Comparison of ENCODE assay signal across 15 cellular contexts in the genomic region with DNA sequence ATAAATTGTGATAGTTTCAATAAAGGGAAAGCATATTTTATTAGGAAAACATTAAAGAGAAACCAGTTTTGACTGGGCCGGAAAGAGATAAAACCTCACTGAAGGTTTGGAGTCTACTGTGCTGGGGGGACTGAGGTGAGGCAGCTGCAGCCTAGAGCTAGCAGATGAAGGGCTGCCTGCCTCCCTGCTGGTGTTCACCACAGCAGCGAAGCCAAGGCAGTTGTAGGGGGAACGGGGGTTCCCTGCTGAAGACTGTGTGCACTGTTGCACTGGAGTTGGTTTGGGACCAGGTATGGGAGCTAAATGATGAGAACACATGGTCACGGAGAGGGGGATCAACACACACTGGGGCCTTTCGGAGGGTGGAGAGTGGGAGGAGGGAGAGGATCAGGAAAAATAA.
DNase-seq lines count a peak whose midpoint lies in the region; ATAC-seq and TF ChIP-seq lines count a peak whose summit lies in the region.
"Had no signal": no experiment of that assay in that cellular context is flagged by ENCODE, and none has a peak within 500 bp of the region (broad histone marks: within the 10 kb centered on the region; RNA-seq: fewer than 3 reads in every experiment).

No MANE protein-coding gene starts in this region.

- H3K4me2 ChIP-seq in neural progenitor cell (peak overlapping the region; percentile 42), Karpas-422 (ENCODE audit: low read depth, low read length, poor library complexity, severe bottlenecking) (no peak overlapping the region)
- H3K4me2 ChIP-seq: A549 had no signal

- H3K36me3 ChIP-seq in neural progenitor cell: no peaks in the 10 kb centered on the region
- H3K36me3 ChIP-seq in naive thymus-derived CD4-positive, alpha-beta T cell (ENCODE audit: control insufficient read depth in 2 of 3, insufficient read depth in 3 of 3, low read length in 3 of 3): no peaks in the 10 kb centered on the region
- H3K36me3 ChIP-seq in Karpas-422 (ENCODE audit: insufficient read depth, low read length): no peaks in the 10 kb centered on the region
- H3K36me3 ChIP-seq: BE2C had no signal

- H3K9ac ChIP-seq in neural progenitor cell (no peak overlapping the region), Karpas-422 (ENCODE audit: low read length) (no peak overlapping the region)

- no peaks in the 10 kb centered on the region for H3K9me2 ChIP-seq in Karpas-422 (replicated peaks; ENCODE audit: insufficient read depth, low read length)

- no peak overlapping the region for H3K27ac Mint-ChIP-seq in neural progenitor cell
- H3K27ac Mint-ChIP-seq in naive thymus-derived CD4-positive, alpha-beta T cell: no peak overlapping the region
- H3K27ac Mint-ChIP-seq: CD4-positive, alpha-beta memory T cell had no signal

- H3K4me1 Mint-ChIP-seq in neural progenitor cell: peaks cover 7% of the 10 kb centered on the region
- H3K4me1 Mint-ChIP-seq in naive thymus-derived CD4-positive, alpha-beta T cell: no peaks in the 10 kb centered on the region
- H3K4me1 Mint-ChIP-seq: CD4-positive, alpha-beta memory T cell had no signal

- H3K9me3 Mint-ChIP-seq in neural progenitor cell: no peaks in the 10 kb centered on the region
- H3K9me3 Mint-ChIP-seq in naive thymus-derived CD4-positive, alpha-beta T cell: peaks cover 0 to 6% (median 0%) of the 10 kb centered on the region in 11 donors

- no peaks in the 10 kb centered on the region for H3K79me2 ChIP-seq in neural progenitor cell (ENCODE audit: low read depth)
- no peaks in the 10 kb centered on the region for H3K79me2 ChIP-seq in Karpas-422 (ENCODE audit: low read length)

- H3K4me1 ChIP-seq in neural progenitor cell (peaks cover 7% of the 10 kb centered on the region), Karpas-422 (ENCODE audit: low read length) (no peaks in the 10 kb centered on the region)
- no peaks in the 10 kb centered on the region for H3K4me1 ChIP-seq in naive thymus-derived CD4-positive, alpha-beta T cell (ENCODE audit: control insufficient read depth in 2 of 2, insufficient read depth in 2 of 2, low read length in 2 of 2)
- H3K4me1 ChIP-seq: A549, BE2C had no signal

- no peaks in the 10 kb centered on the region for H3K27me3 Mint-ChIP-seq in neural progenitor cell (ENCODE audit: insufficient read depth, low read depth)
- no peaks in the 10 kb centered on the region for H3K27me3 Mint-ChIP-seq in naive thymus-derived CD4-positive, alpha-beta T cell
- H3K27me3 Mint-ChIP-seq: CD4-positive, alpha-beta memory T cell had no signal

- H3K9me3 ChIP-seq in neural progenitor cell (ENCODE audit: low read depth) (no peaks in the 10 kb centered on the region), Karpas-422 (ENCODE audit: low read length) (no peaks in the 10 kb centered on the region)
- no peaks in the 10 kb centered on the region for H3K9me3 ChIP-seq in naive thymus-derived CD4-positive, alpha-beta T cell (ENCODE audit: control insufficient read depth in 2 of 3, low read length in 3 of 3)
- H3K9me3 ChIP-seq: A549, BE2C had no signal

- H4K20me1 ChIP-seq in neural progenitor cell (ENCODE audit: low read depth) (no peaks in the 10 kb centered on the region), Karpas-422 (ENCODE audit: insufficient read depth, low read depth, low read length) (no peaks in the 10 kb centered on the region)

- H3K4me3 Mint-ChIP-seq in neural progenitor cell: no peak overlapping the region
- no peak overlapping the region for H3K4me3 Mint-ChIP-seq in naive thymus-derived CD4-positive, alpha-beta T cell

- intact Hi-C loops in naive thymus-derived CD4-positive, alpha-beta T cell (cut with micrococcal nuclease): no loop called here

- TF ChIP-seq CTCF in neural progenitor cell (IDR thresholded peaks at IDR 0.05): no peak

- ATAC-seq in naive thymus-derived CD4-positive, alpha-beta T cell: no peak
- ATAC-seq in GM19455 (IDR thresholded peaks at IDR 0.05; ENCODE audit: unreplicated experiment) (no peak), HG02610 (IDR thresholded peaks at IDR 0.05; ENCODE audit: unreplicated experiment) (no peak)
- ATAC-seq: A549, GM12878, HCT116 had no signal

- DNase-seq in ecto neural progenitor cell (ENCODE audit: low spot score) (peak; percentile 42), iPS-NIHi11 (ENCODE audit: low spot score) (peak; percentile 6), neural progenitor cell (ENCODE audit: low spot score) (peak; percentile 22), Karpas-422 (no peak)
- no peak for DNase-seq in naive thymus-derived CD4-positive, alpha-beta T cell
- DNase-seq: BE2C; CD4-positive, alpha-beta memory T cell; DMS79; IMR-90 had no signal

- H2AFZ ChIP-seq in neural progenitor cell (replicated peaks): peak overlapping the region; percentile 61
- no peak overlapping the region for H2AFZ ChIP-seq in Karpas-422 (ENCODE audit: low read length)

- no peaks in the 10 kb centered on the region for H3K27me3 ChIP-seq in neural progenitor cell
- no peaks in the 10 kb centered on the region for H3K27me3 ChIP-seq in naive thymus-derived CD4-positive, alpha-beta T cell (ENCODE audit: control insufficient read depth in 2 of 2, insufficient read depth in 2 of 2, low read length in 2 of 2)
- no peaks in the 10 kb centered on the region for H3K27me3 ChIP-seq in Karpas-422 (ENCODE audit: low read length)
- H3K27me3 ChIP-seq: BE2C had no signal

- H3K27ac ChIP-seq in neural progenitor cell: no peak overlapping the region
- no peak overlapping the region for H3K27ac ChIP-seq in naive thymus-derived CD4-positive, alpha-beta T cell (ENCODE audit: low read depth, low read length)
- no peak overlapping the region for H3K27ac ChIP-seq in Karpas-422 (ENCODE audit: low read length)
- H3K27ac ChIP-seq: A549, C4-2B had no signal

- CTCF ChIA-PET in naive thymus-derived CD4-positive, alpha-beta T cell (lab: Charles Lee): no interaction called here

- H3K4me3 ChIP-seq in neural progenitor cell (no peak overlapping the region), Karpas-422 (ENCODE audit: low read length) (no peak overlapping the region)
- H3K4me3 ChIP-seq in naive thymus-derived CD4-positive, alpha-beta T cell (ENCODE audit: low read length): no peak overlapping the region
- H3K4me3 ChIP-seq: A549, GM12878 had no signal

- H3F3A ChIP-seq in neural progenitor cell (ENCODE audit: low read depth): no peaks in the 10 kb centered on the region

- H3K36me3 Mint-ChIP-seq in neural progenitor cell: no peaks in the 10 kb centered on the region
- H3K36me3 Mint-ChIP-seq in naive thymus-derived CD4-positive, alpha-beta T cell: no peaks in the 10 kb centered on the region
- H3K36me3 Mint-ChIP-seq: CD4-positive, alpha-beta memory T cell had no signal

- POLR2A ChIA-PET in naive thymus-derived CD4-positive, alpha-beta T cell (lab: Charles Lee): no interaction called here

Comparison
In these comparisons a context has a peak if more than half of its experiments do, and no peak if none do; other contexts are left out.
1. DNase-seq: peak in ecto neural progenitor cell (single experiment), iPS-NIHi11 (single experiment) and neural progenitor cell (single experiment); none in naive thymus-derived CD4-positive, alpha-beta T cell (0 of 9) and Karpas-422 (single experiment).